ENCODE assay signal across 14 cellular contexts in genomic region chrX:140504371-140505324, GRCh38. TPM values are rescaled to one million over a fixed set of nuclear protein-coding genes. Genes with fewer than 3 reads are reported as not detected.
A peak's percentile ranks its signal among the peaks of the same experiment; 100 is the strongest.
DNase-seq lines count a peak whose midpoint lies in the region; ATAC-seq, FAIRE-seq and TF ChIP-seq lines count a peak whose summit lies in the region.
"Had no signal": no experiment of that assay in that cellular context is flagged by ENCODE, and none has a peak within 500 bp of the region (broad histone marks: within the 10 kb centered on the region; RNA-seq: fewer than 3 reads in every experiment).

SOX3 (minus strand) TSS chrX:140505069; CDS start chrX:140505060, 9 bp downstream.

- POLR2A ChIA-PET in H1 (lab: Charles Lee; ENCODE audit: partially characterized antibody), result interaction anchor here (1.3 to 1.6 kb wide), 4 partner anchors 19 to 65 kb away, joined by 3 to 5 read pairs (median 4); no protein-coding TSS in a partner anchor

- peaks cover 11 to 100% (median 83%) of the 10 kb centered on the region in 7 donors for H3K27me3 ChIP-seq in heart right ventricle
- H3K27me3 ChIP-seq in H1 (replicated peaks in 1 of 4; ENCODE audit: control insufficient read depth in 3 of 4, extremely low read depth in 1 of 4, insufficient read depth in 3 of 4, low read length in 3 of 4), result peaks cover 15 to 66% (median 42%) of the 10 kb centered on the region in 4 experiments
- peaks cover 0 to 61% (median 9%) of the 10 kb centered on the region in 4 donors for H3K27me3 ChIP-seq in upper lobe of left lung

- H3K18ac ChIP-seq in H1 (ENCODE audit: extremely low read depth, low read length), result no peak within 1 kb of the TSS; the same call in 1 of the 2 replicates

- H3K4me1 ChIP-seq in heart right ventricle, result peaks cover 0 to 28% (median 0%) of the 10 kb centered on the region in 9 donors
- H3K4me1 ChIP-seq in H1 (replicated peaks in 1 of 4; ENCODE audit: control insufficient read depth in 3 of 4, insufficient read depth in 4 of 4, low read length in 3 of 4), result peaks cover 0 to 15% (median 6%) of the 10 kb centered on the region in 4 experiments; a peak in 6 of 7 replicates
- peaks cover 0 to 17% (median 1%) of the 10 kb centered on the region in 4 donors for H3K4me1 ChIP-seq in upper lobe of left lung

- H2BK20ac ChIP-seq in H1 (ENCODE audit: low read length), result no peak within 1 kb of the TSS

- no peaks in the 10 kb centered on the region for H3K79me1 ChIP-seq in H1 (ENCODE audit: low read depth, low read length)

- H2BK12ac ChIP-seq in H1 (ENCODE audit: low read depth, low read length), result no peak within 1 kb of the TSS

- H3K4me3 ChIP-seq in heart right ventricle, result peak within 1 kb of the TSS in 9 of 10 donors; percentile 7 to 36 (median 25)
- peak within 1 kb of the TSS; percentile 52 to 72 (median 60) for H3K4me3 ChIP-seq in H1 (ENCODE audit: extremely low read depth in 1 of 4, insufficient read depth in 2 of 4, low read depth in 3 of 4, low read length in 4 of 4)
- H3K4me3 ChIP-seq in upper lobe of left lung, result peak within 1 kb of the TSS in 3 of 4 donors; percentile 4 to 30 (median 22)

- no peak within 1 kb of the TSS for H2BK5ac ChIP-seq in H1 (ENCODE audit: low read depth, low read length)

- H3K4me3 Mint-ChIP-seq in nephron progenitor cell, result peak within 1 kb of the TSS; percentile 71

- TF ChIP-seq EP300 in H1 (IDR thresholded peaks at IDR 0.05; ENCODE audit: borderline replicate concordance in 1 of 2, low read depth in 2 of 2, low read length in 2 of 2) (no peak), upper lobe of left lung (IDR thresholded peaks at IDR 0.05) (no peak)

- intact Hi-C loops in heart right ventricle (cut with DNase I), result loop anchor here in 1 of 10 donors (10.0 kb wide), 1 partner anchor 450 kb away; no protein-coding TSS in a partner anchor
- intact Hi-C loops in cardiac septum (cut with DNase I), result loop anchor here (5.0 kb wide), 1 partner anchor 447 kb away; no protein-coding TSS in a partner anchor

- H2AK5ac ChIP-seq in H1 (ENCODE audit: low read depth, low read length), result no peak within 1 kb of the TSS

- no peak within 1 kb of the TSS for H3K14ac ChIP-seq in H1 (ENCODE audit: insufficient read length)

- no peak within 1 kb of the TSS; the same call in 1 of the 2 replicates for H2AFZ ChIP-seq in H1 (ENCODE audit: low read length)

- no peaks in the 10 kb centered on the region for H3K36me3 ChIP-seq in heart right ventricle
- H3K36me3 ChIP-seq in H1 (ENCODE audit: control insufficient read depth in 2 of 4, insufficient read depth in 4 of 4, low read length in 3 of 4), result no peaks in the 10 kb centered on the region
- H3K36me3 ChIP-seq in upper lobe of left lung, result no peaks in the 10 kb centered on the region
- H3K36me3 ChIP-seq: WERI-Rb-1 had no signal

- no peaks in the 10 kb centered on the region for H3K36me3 Mint-ChIP-seq in nephron progenitor cell (ENCODE audit: low read depth)

- peak within 1 kb of the TSS; percentile 79; the same call in 1 of the 2 replicates for H4K8ac ChIP-seq in H1 (ENCODE audit: extremely low read depth, insufficient read depth, low read length)

- peaks cover 18% of the 10 kb centered on the region for H3K9me3 Mint-ChIP-seq in nephron progenitor cell

- no peak within 1 kb of the TSS for H2BK120ac ChIP-seq in H1 (replicated peaks; ENCODE audit: low read depth, low read length)

- DNase-seq in heart right ventricle (no peak), cardiac septum (ENCODE audit: low spot score) (no peak), H1 (ENCODE audit: low read depth in 1 of 2, low spot score in 2 of 2) (peak in 1 of 2 experiments; percentile 77), nephron progenitor cell (no peak), upper lobe of left lung (peak in 1 of 2 donors; percentile 48), glomerular visceral epithelial cell (ENCODE audit: extremely low spot score) (no peak), EL (no peak)
- DNase-seq: activated gamma-delta T cell, GF-D8, Kasumi-1, NCI-H226, WERI-Rb-1 had no signal

- CTCF ChIA-PET in H1 (lab: Charles Lee; ENCODE audit: partially characterized antibody), result interaction anchor here (0.8 to 1.5 kb wide), 4 partner anchors 7 to 448 kb away, joined by 3 to 6 read pairs (median 3); no protein-coding TSS in a partner anchor

- TF ChIP-seq POLR2A in H1 (IDR thresholded peaks at IDR 0.05; ENCODE audit: control extremely low read depth in 1 of 2, low read depth in 2 of 2, low read length in 2 of 2) (peak in 1 of 2 experiments; percentile 91; a peak in 2 of 3 replicates), upper lobe of left lung (IDR thresholded peaks at IDR 0.05) (no peak)

- H3K23ac ChIP-seq in H1 (ENCODE audit: insufficient read length), result no peak within 1 kb of the TSS

- no peak within 1 kb of the TSS for H3K4ac ChIP-seq in H1 (replicated peaks; ENCODE audit: insufficient read length, low read depth, low read length)

- no peak for TF ChIP-seq RAD21 in H1 (IDR thresholded peaks at IDR 0.05 in 1 of 2, conservative IDR thresholded peaks at IDR 0.05 in 1 of 2; ENCODE audit: low read depth in 2 of 2, low read length in 2 of 2)

- H4K91ac ChIP-seq in H1 (replicated peaks; ENCODE audit: insufficient read length, low read length), result no peak within 1 kb of the TSS

- peaks cover 0 to 13% (median 0%) of the 10 kb centered on the region in 11 donors for H3K9me3 ChIP-seq in heart right ventricle
- H3K9me3 ChIP-seq in H1 (ENCODE audit: insufficient read depth in 2 of 2, low read depth in 1 of 2, low read length in 1 of 2), result no peaks in the 10 kb centered on the region
- peaks cover 0 to 12% (median 0%) of the 10 kb centered on the region in 4 donors for H3K9me3 ChIP-seq in upper lobe of left lung

- H3K27ac ChIP-seq in heart right ventricle (no peak within 1 kb of the TSS), H1 (ENCODE audit: low read depth, low read length) (no peak within 1 kb of the TSS), upper lobe of left lung (no peak within 1 kb of the TSS)
- H3K27ac ChIP-seq: WERI-Rb-1 had no signal

- H2BK15ac ChIP-seq in H1 (ENCODE audit: low read length), result no peak within 1 kb of the TSS

- H3K79me2 ChIP-seq in H1 (ENCODE audit: control insufficient read depth in 1 of 2, insufficient read depth in 2 of 2, low read length in 2 of 2), result peaks cover 0 to 3% of the 10 kb centered on the region in 2 experiments; a peak in 1 of 4 replicates

- no peak within 1 kb of the TSS for H3K56ac ChIP-seq in H1 (replicated peaks; ENCODE audit: insufficient read length, low read depth, low read length)

- TF ChIP-seq CTCF in heart right ventricle (IDR thresholded peaks at IDR 0.05) (no peak), H1 (IDR thresholded peaks at IDR 0.05; ENCODE audit: control extremely low read depth in 1 of 3, insufficient read depth in 1 of 3, low read depth in 1 of 3, low read length in 3 of 3) (no peak), nephron progenitor cell (IDR thresholded peaks at IDR 0.05) (no peak), upper lobe of left lung (IDR thresholded peaks at IDR 0.05) (no peak)

- WGBS in heart right ventricle, 2 donors, result 3 to 4% methylated on average over 51 to 86 of the region's 87 CpGs
- WGBS in H1 (ENCODE audit: extremely low coverage in 1 of 2, insufficient coverage in 1 of 2, insufficient read length in 1 of 2, insufficient replicate concordance in 2 of 2, low coverage in 1 of 2, low lambda C conversion rate in 2 of 2, missing lambda C conversion rate in 1 of 2), 2 experiments, result 0% methylated on average over 27 of the region's 87 CpGs; no CpG with 5 or more reads in 1 of the 2 experiments
- WGBS in upper lobe of left lung, 2 donors, result 48% methylated on average over 87 of the region's 87 CpGs; no CpG with 5 or more reads in 1 of the 2 donors

- H4K20me1 ChIP-seq in H1 (replicated peaks in 1 of 2; ENCODE audit: control insufficient read depth in 1 of 2, insufficient read depth in 2 of 2, low read length in 2 of 2), result peaks cover 0 to 2% of the 10 kb centered on the region in 2 experiments

- H3K27ac Mint-ChIP-seq in nephron progenitor cell, result no peak within 1 kb of the TSS

- ATAC-seq in heart right ventricle (no peak), upper lobe of left lung (ENCODE audit: low FRiP score in 2 of 2) (no peak), GM21723 (IDR thresholded peaks at IDR 0.05; ENCODE audit: unreplicated experiment) (no peak)

- H3K4me2 ChIP-seq in H1 (ENCODE audit: insufficient read depth in 1 of 2, low read depth in 2 of 2, low read length in 2 of 2), result peak within 1 kb of the TSS; percentile 68 to 84

- peaks cover 16% of the 10 kb centered on the region; the same call in 1 of the 2 replicates for H3K23me2 ChIP-seq in H1 (ENCODE audit: low read depth, low read length)

- peak; percentile 88 for FAIRE-seq in H1 (lab: Jason Lieb, UNC)

- peaks cover 94% of the 10 kb centered on the region for H3K27me3 Mint-ChIP-seq in nephron progenitor cell (ENCODE audit: low read depth, poor library complexity)

- peak within 1 kb of the TSS in 3 of 4 experiments; percentile 9 to 59 (median 47); a peak in 6 of 7 replicates for H3K9ac ChIP-seq in H1 (replicated peaks in 1 of 4; ENCODE audit: extremely low read depth in 1 of 4, low read depth in 3 of 4, low read length in 3 of 4)

- no peak within 1 kb of the TSS for H4K5ac ChIP-seq in H1 (ENCODE audit: insufficient read length, low read depth, low read length)

- H3K4me1 Mint-ChIP-seq in nephron progenitor cell, result peaks cover 58% of the 10 kb centered on the region

TF ChIP-seq in H1, 55 proteins besides CTCF, POLR2A, EP300 and RAD21 (continues in another document):
- TF ChIP-seq TAF1 (IDR thresholded peaks at IDR 0.05; ENCODE audit: low read depth, low read length) (peak; percentile 79), PHF8 (conservative IDR thresholded peaks at IDR 0.05; ENCODE audit: low read depth, low read length) (peak; percentile 53), TBP (IDR thresholded peaks at IDR 0.05; ENCODE audit: low read depth, low read length) (peak; percentile 94), POU5F1 (IDR thresholded peaks at IDR 0.05; ENCODE audit: low read depth, low read length) (no peak), ATF3 (IDR thresholded peaks at IDR 0.05; ENCODE audit: insufficient read depth, low read depth, low read length) (no peak), SIX5 (IDR thresholded peaks at IDR 0.05; ENCODE audit: low read depth, low read length) (no peak)

RNA-seq across cellular contexts. Expression of gene SOX3, which starts in this region (rescaled TPM):
- total RNA-seq in heart right ventricle, result not detected
- polyA plus RNA-seq in heart right ventricle, result not detected
- total RNA-seq in cardiac septum, result not detected
- 38.9 and 41.0 TPM in 2 replicates for total RNA-seq in H1 (2021; fragmentation: NEBNext Ultra II Directional; extraction: Animal tissue kit (Norgen Biotek cat#: 25700))
- polyA plus RNA-seq in H1 (2011; rRNA removed), result 10.4 and 19.2 TPM in 2 replicates
- 12.2 TPM for polyA plus RNA-seq in H1 (2011; cell fraction: cytosol; rRNA removed)
- 19.5 TPM for polyA plus RNA-seq in H1 (2011; cell fraction: nucleus; rRNA removed)
- 19.4 to 28.4 TPM (median 23.7 TPM) in 4 replicates for polyA plus RNA-seq in H1 (2012, experiment 1 of 2)
- polyA plus RNA-seq in H1 (2012, experiment 2 of 2), result 26.4 TPM
- 22.8 TPM for polyA plus RNA-seq in H1 (2013, experiment 1 of 2)
- 20.6 TPM for polyA plus RNA-seq in H1 (2013, experiment 2 of 2)
- polyA minus RNA-seq in H1 (2011; rRNA and poly(A)+ RNA removed), result 1.4 and 2.6 TPM in 2 replicates
- 17.5 TPM for polyA minus RNA-seq in H1 (2011; cell fraction: cytosol; rRNA and poly(A)+ RNA removed)
- 15.2 TPM for polyA minus RNA-seq in H1 (2011; cell fraction: nucleus; rRNA and poly(A)+ RNA removed)
- under 1 TPM in 1 of 6 donors, not detected in 5; 0.10 TPM for total RNA-seq in upper lobe of left lung
- total RNA-seq: osteoblast had no signal

Comparison
In these comparisons a context has a peak if more than half of its experiments do, and no peak if none do; other contexts are left out.
1. RNA of gene SOX3 (total RNA-seq): 38.9 to 41.0 TPM in H1; not detected in cardiac septum (single experiment), not detected in heart right ventricle and 0.10 TPM in upper lobe of left lung; every median in the first group is over 10 times any median in the second.
2. RNA of gene SOX3 (polyA plus RNA-seq): 10.4 to 28.4 TPM in H1; not detected in heart right ventricle; every median in the first group is over 10 times any median in the second.
3. Peak in every context shown above with its lines, with median percentiles within 50 percentile points of each other: H3K4me3 ChIP-seq.